In the genomic region with DNA sequence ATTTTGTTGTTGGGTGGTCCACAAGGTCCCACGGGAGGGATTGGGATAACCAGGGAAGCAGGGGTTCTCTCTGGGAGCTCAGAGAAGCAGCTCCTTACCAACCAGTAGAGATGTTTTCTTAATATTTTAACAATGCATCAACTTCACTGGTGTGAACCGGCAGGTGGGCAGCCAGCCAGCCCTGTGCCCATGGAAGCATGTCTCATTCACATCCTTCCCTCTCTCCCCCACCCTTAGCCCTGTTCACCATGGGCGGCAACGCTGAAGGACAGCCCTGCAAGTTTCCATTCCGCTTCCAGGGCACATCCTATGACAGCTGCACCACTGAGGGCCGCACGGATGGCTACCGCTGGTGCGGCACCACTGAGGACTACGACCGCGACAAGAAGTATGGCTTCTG, we compare ENCODE assay signal across 23 cellular contexts. TPM values are rescaled to one million over a fixed set of nuclear protein-coding genes. Genes with fewer than 3 reads are reported as not detected.
DNase-seq lines count a peak whose midpoint lies in the region; ATAC-seq and TF ChIP-seq lines count a peak whose summit lies in the region.
"Had no signal": no experiment of that assay in that cellular context is flagged by ENCODE, and none has a peak within 500 bp of the region (broad histone marks: within the 10 kb centered on the region; RNA-seq: fewer than 3 reads in every experiment).

No MANE protein-coding gene starts in this region.

- no peak overlapping the region for H2AK5ac ChIP-seq in mesenchymal stem cell (ENCODE audit: low read length, severe bottlenecking)

- ATAC-seq in upper lobe of left lung (ENCODE audit: low FRiP score in 2 of 2): no peak
- no peak for ATAC-seq in aorta (ENCODE audit: low FRiP score)
- ATAC-seq: activated naive CD4-positive, alpha-beta T cell treated with anti-CD3 and anti-CD28 coated beads, Interleukin-2, amount 50 U/mL, for 72 hours; naive thymus-derived CD4-positive, alpha-beta T cell; upper lobe of right lung had no signal

- H3K4me1 ChIP-seq in mesenchymal stem cell (ENCODE audit: control insufficient read depth, insufficient read depth, low read depth, low read length) (peaks cover 5% of the 10 kb centered on the region), tibial artery (no peaks in the 10 kb centered on the region), upper lobe of left lung (no peaks in the 10 kb centered on the region), aorta (ENCODE audit: control insufficient read depth in 1 of 2, insufficient read depth in 2 of 2, low read length in 2 of 2) (no peaks in the 10 kb centered on the region)
- H3K4me1 ChIP-seq: Caco-2, parathyroid adenoma, upper lobe of right lung had no signal

- no peak overlapping the region for H3K14ac ChIP-seq in mesenchymal stem cell (ENCODE audit: low read length in 2 of 2)

- TF ChIP-seq POLR2A in upper lobe of left lung (IDR thresholded peaks at IDR 0.05): no peak

- H2BK120ac ChIP-seq in mesenchymal stem cell (ENCODE audit: low read depth, low read length): no peak overlapping the region

- H3K4ac ChIP-seq in mesenchymal stem cell (ENCODE audit: low read depth in 1 of 2, low read length in 2 of 2): no peak overlapping the region

- no peak overlapping the region for H4K91ac ChIP-seq in mesenchymal stem cell (ENCODE audit: low read length)

- H2BK5ac ChIP-seq in mesenchymal stem cell (ENCODE audit: low read depth, low read length, poor library complexity, severe bottlenecking): no peak overlapping the region

- intact Hi-C loops in tibial artery (cut with DNase I; ENCODE audit: low total_unique reads) (no loop called here), aorta (cut with DNase I) (no loop called here)

- H3K27ac ChIP-seq in mesenchymal stem cell (ENCODE audit: low read length, poor library complexity, severe bottlenecking) (no peak overlapping the region), tibial artery (no peak overlapping the region), upper lobe of left lung (no peak overlapping the region), aorta (ENCODE audit: low read depth in 1 of 2, low read length in 2 of 2) (no peak overlapping the region)
- H3K27ac ChIP-seq: 22Rv1, HL-60, parathyroid adenoma, RWPE1 had no signal

- H2BK12ac ChIP-seq in mesenchymal stem cell (ENCODE audit: low read length in 2 of 2): no peak overlapping the region

- H3K27me3 ChIP-seq in mesenchymal stem cell (ENCODE audit: control insufficient read depth in 1 of 2, insufficient read depth in 1 of 2, low read length in 2 of 2) (no peaks in the 10 kb centered on the region), tibial artery (no peaks in the 10 kb centered on the region), upper lobe of left lung (no peaks in the 10 kb centered on the region), aorta (ENCODE audit: control insufficient read depth in 1 of 2, insufficient read depth in 2 of 2, low read length in 1 of 2) (no peaks in the 10 kb centered on the region)
- H3K27me3 ChIP-seq: hepatocyte, stomach, upper lobe of right lung had no signal

- no peak overlapping the region for H2AFZ ChIP-seq in mesenchymal stem cell (ENCODE audit: low read depth, low read length)
- H2AFZ ChIP-seq: hepatocyte, parathyroid adenoma had no signal

- WGBS in mesenchymal stem cell: 96% methylated on average over 12 of the region's 12 CpGs
- WGBS in upper lobe of left lung, 2 donors: 89 to 96% methylated on average over 12 of the region's 12 CpGs
- WGBS in aorta, 2 donors: 76 to 77% methylated on average over 12 of the region's 12 CpGs

- TF ChIP-seq CTCF in tibial artery (IDR thresholded peaks at IDR 0.05): no peak
- no peak for TF ChIP-seq CTCF in upper lobe of left lung (IDR thresholded peaks at IDR 0.05)

- H3K36me3 ChIP-seq in mesenchymal stem cell (ENCODE audit: control insufficient read depth in 1 of 2, insufficient read depth in 2 of 2, low read depth in 1 of 2, low read length in 2 of 2) (peaks cover 75 to 93% of the 10 kb centered on the region in 2 experiments), tibial artery (peaks cover 4 to 32% (median 29%) of the 10 kb centered on the region in 3 donors), upper lobe of left lung (peaks cover 0 to 21% (median 0%) of the 10 kb centered on the region in 4 donors), aorta (ENCODE audit: control insufficient read depth in 1 of 2, insufficient read depth in 2 of 2, low read length in 1 of 2) (peaks cover 3 to 6% of the 10 kb centered on the region in 2 donors)

- H3K18ac ChIP-seq in mesenchymal stem cell (ENCODE audit: low read depth in 1 of 2, low read length in 2 of 2): no peak overlapping the region

- peak overlapping the region; percentile 99 for H3K9ac ChIP-seq in mesenchymal stem cell (ENCODE audit: low read length)
- H3K9ac ChIP-seq: parathyroid adenoma had no signal

- no peak overlapping the region for H4K8ac ChIP-seq in mesenchymal stem cell (ENCODE audit: low read length)

- TF ChIP-seq EP300 in upper lobe of left lung (IDR thresholded peaks at IDR 0.05): no peak

- no peak overlapping the region for H3K4me2 ChIP-seq in mesenchymal stem cell (ENCODE audit: low read length, poor library complexity, severe bottlenecking)
- H3K4me2 ChIP-seq: hepatocyte had no signal

- H3K79me1 ChIP-seq in mesenchymal stem cell (replicated peaks; ENCODE audit: low read length, poor library complexity, severe bottlenecking): peaks cover 2% of the 10 kb centered on the region

- DNase-seq in DMS 273 (lab: John Stamatoyannopoulos, UW; ENCODE audit: unreplicated experiment) (peak; percentile 12), DMS 273 treated with DMSO at 0.1 percent for 48 hours (lab: John Stamatoyannopoulos, UW) (no peak), astrocyte of the hippocampus (ENCODE audit: low read depth, low spot score) (peak; percentile 44), mesenchymal stem cell (no peak), tibial artery (peak; percentile 35 to 71), NCI-H2196 (lab: John Stamatoyannopoulos, UW; ENCODE audit: unreplicated experiment) (no peak), upper lobe of left lung (no peak), aorta (no peak)
- DNase-seq: activated CD4-positive, alpha-beta T cell treated with anti-CD3 and anti-CD28 coated beads for 1 hour; naive thymus-derived CD4-positive, alpha-beta T cell; NCI-H1417 treated with DMSO at 0.1 percent for 48 hours; NCI-H526 treated with DMSO at 0.1 percent for 48 hours; stomach; SW 1271; upper lobe of right lung had no signal

- H2BK15ac ChIP-seq in mesenchymal stem cell (ENCODE audit: low read depth, poor library complexity, severe bottlenecking): no peak overlapping the region

- H3K4me3 ChIP-seq in mesenchymal stem cell (ENCODE audit: insufficient read depth in 1 of 2, low read depth in 1 of 2, low read length in 2 of 2) (peak overlapping the region in 1 of 2 experiments; percentile 21), tibial artery (no peak overlapping the region), upper lobe of left lung (no peak overlapping the region), aorta (ENCODE audit: low read length in 2 of 2) (no peak overlapping the region)
- H3K4me3 ChIP-seq: hepatocyte, skin epidermis, stomach, upper lobe of right lung had no signal

- H3K23ac ChIP-seq in mesenchymal stem cell (ENCODE audit: low read length in 2 of 2): no peak overlapping the region

- H3K9me3 ChIP-seq in mesenchymal stem cell (ENCODE audit: control insufficient read depth, low read length): no peaks in the 10 kb centered on the region
- H3K9me3 ChIP-seq in tibial artery: no peaks in the 10 kb centered on the region
- H3K9me3 ChIP-seq in upper lobe of left lung: no peaks in the 10 kb centered on the region
- no peaks in the 10 kb centered on the region for H3K9me3 ChIP-seq in aorta (ENCODE audit: control insufficient read depth, low read length)
- H3K9me3 ChIP-seq: Caco-2, stomach, upper lobe of right lung had no signal

RNA-seq across cellular contexts. Expression of gene MMP2, which starts 9.3 kb away (rescaled TPM):
- 290 TPM for polyA plus RNA-seq in mesenchymal stem cell (2013, experiment 1 of 2)
- polyA plus RNA-seq in mesenchymal stem cell (2013, experiment 2 of 2): 285 TPM
- 100 to 1,000 TPM in 4 of 6 donors, 10 to 100 TPM in 2; 45.7 to 265 (median 143) TPM for total RNA-seq in upper lobe of left lung
- 100 to 1,000 TPM; 261 to 731 TPM for total RNA-seq in aorta
- polyA plus RNA-seq in aorta: 100 to 1,000 TPM in 1 of 2 donors, 10 to 100 TPM in 1; 33.2 to 129 TPM
- total RNA-seq: activated naive CD4-positive, alpha-beta T cell treated with anti-CD3 and anti-CD28 coated beads, Interleukin-2, amount 50 U/mL, for 72 hours had no signal
- polyA plus RNA-seq: naive thymus-derived CD4-positive, alpha-beta T cell had no signal

RNA-seq across cellular contexts. Expression of gene LPCAT2, which starts 20.6 kb away (rescaled TPM):
- polyA plus RNA-seq in mesenchymal stem cell (2013, experiment 1 of 2): 12.2 TPM
- 13.0 TPM for polyA plus RNA-seq in mesenchymal stem cell (2013, experiment 2 of 2)
- total RNA-seq in upper lobe of left lung: 10 to 100 TPM; 14.4 to 33.9 (median 26.9) TPM
- total RNA-seq in aorta: 10 to 100 TPM; 17.6 to 36.6 TPM
- 10 to 100 TPM; 14.8 to 17.2 TPM for polyA plus RNA-seq in aorta

Comparison
In these comparisons a context has a peak if more than half of its experiments do, and no peak if none do; other contexts are left out.
1. DNase-seq: peak in DMS 273 (single experiment), astrocyte of the hippocampus (single experiment) and tibial artery (2 of 2); none in DMS 273 treated with DMSO at 0.1 percent for 48 hours (single experiment), mesenchymal stem cell (single experiment), NCI-H2196 (single experiment), upper lobe of left lung (0 of 2) and aorta (0 of 2).